Comparison of ENCODE assay signal across 18 cellular contexts in the genomic region with DNA sequence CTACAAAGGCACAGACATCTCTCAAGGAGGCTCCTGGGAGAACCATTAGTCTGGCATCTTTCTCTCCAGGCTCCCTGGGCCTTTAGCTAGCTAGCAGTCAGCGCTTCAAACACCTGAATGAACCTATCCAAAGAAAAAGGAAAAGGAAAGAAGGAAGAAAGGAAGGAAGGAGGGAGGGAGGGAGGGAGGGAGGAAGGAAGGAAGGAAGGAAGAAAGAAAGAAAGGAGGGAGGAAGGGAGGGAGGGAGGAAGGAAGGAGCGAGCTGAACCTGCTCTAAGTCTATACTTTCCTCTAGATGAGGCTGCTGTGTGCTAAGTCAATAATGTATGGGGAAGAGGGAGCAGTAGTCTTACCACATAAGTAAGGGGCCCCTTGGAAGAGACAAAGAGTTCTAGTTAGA. TPM values are rescaled to one million over a fixed set of nuclear protein-coding genes. Genes with fewer than 3 reads are reported as not detected.
"Had no signal": no experiment of that assay in that cellular context is flagged by ENCODE, and none has a peak within 500 bp of the region (broad histone marks: within the 10 kb centered on the region; RNA-seq: fewer than 3 reads in every experiment).

No MANE protein-coding gene starts in this region.

- H3K27me3 ChIP-seq: body of pancreas had no signal

- ATAC-seq: body of pancreas; heart right ventricle; left cardiac atrium; natural killer cell treated with Interleukin-12 subunit alpha and Interleukin-12 subunit beta and Interleukin-15 and Interleukin-18, amount 100 ng/mL, for 72 hours; stimulated activated naive B cell treated with anti-CD40 and anti-IgM and Interleukin-4, amounts not matched to agents 10 μg/mL and 1 μg/mL and 100 μg/mL, for 72 hours had no signal

- H3K9me3 ChIP-seq: body of pancreas, heart right ventricle, transverse colon had no signal

- DNase-seq: activated CD4-positive, alpha-beta memory T cell treated with anti-CD3 and anti-CD28 coated beads, Interleukin-2, amount 10 ng/mL, durations not matched to agents 7 days and 5 days; activated CD4-positive, alpha-beta T cell treated with anti-CD3 and anti-CD28 coated beads for 48 hours; activated gamma-delta T cell; anterior cingulate cortex; body of pancreas; erythroblast; foreskin fibroblast; heart right ventricle; islet precursor cell; left cardiac atrium; midbrain; retina; stimulated activated CD4-positive, alpha-beta T cell treated with anti-CD3 and anti-CD28 coated beads, Interleukin-2, amount 100 ng/mL, for 48 hours; stimulated activated CD8-positive, alpha-beta memory T cell treated with anti-CD3 and anti-CD28 coated beads, Interleukin-4, amount 100 ng/mL, for 48 hours; stimulated activated naive B cell treated with anti-CD40 and anti-IgM and Interleukin-4, amounts not matched to agents 10 μg/mL and 1 μg/mL and 100 μg/mL, for 72 hours; transverse colon had no signal

- H3K36me3 ChIP-seq: cardiac muscle cell, heart right ventricle, transverse colon had no signal

- H3K27ac ChIP-seq: body of pancreas, cardiac muscle cell, heart right ventricle, transverse colon had no signal

- H3K4me3 ChIP-seq: body of pancreas, cardiac muscle cell, heart right ventricle, transverse colon had no signal

RNA-seq across cellular contexts. Expression of gene BCL11A, which starts 5.1 kb away (rescaled TPM):
- total RNA-seq: activated CD4-positive, alpha-beta memory T cell treated with anti-CD3 and anti-CD28 coated beads, Interleukin-2, amount 10 ng/mL, durations not matched to agents 7 days and 5 days had no signal
